Comparison of ENCODE assay signal across 10 cellular contexts in the genomic region with DNA sequence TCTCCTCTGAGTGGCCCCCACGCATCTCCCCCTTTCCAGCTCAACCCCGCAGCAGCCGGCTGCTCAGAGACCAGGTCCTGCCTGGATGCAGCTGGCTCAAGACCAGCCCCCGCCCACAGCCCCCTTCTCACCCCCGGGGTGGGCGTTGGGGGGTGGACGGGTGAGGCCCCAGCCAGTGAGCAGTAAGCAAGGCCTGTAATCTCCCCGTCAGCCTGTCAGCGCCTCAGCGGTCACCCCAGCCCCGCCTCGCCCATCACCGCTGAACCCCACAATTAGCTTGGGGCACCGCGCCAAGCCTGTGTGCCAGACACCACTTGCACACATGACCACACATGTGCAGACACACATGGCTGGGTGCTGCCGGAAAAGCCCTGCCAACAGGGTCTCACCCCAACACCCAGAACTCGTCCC. TPM values are rescaled to one million over a fixed set of nuclear protein-coding genes. Genes with fewer than 3 reads are reported as not detected.
DNase-seq lines count a peak whose midpoint lies in the region; ATAC-seq and TF ChIP-seq lines count a peak whose summit lies in the region.
"Had no signal": no experiment of that assay in that cellular context is flagged by ENCODE, and none has a peak within 500 bp of the region (broad histone marks: within the 10 kb centered on the region; RNA-seq: fewer than 3 reads in every experiment).

No MANE protein-coding gene starts in this region.

- H3K9me3 ChIP-seq in RWPE2 (ENCODE audit: severe bottlenecking), result no peaks in the 10 kb centered on the region
- H3K9me3 ChIP-seq in smooth muscle cell (replicated peaks; ENCODE audit: low read depth), result no peaks in the 10 kb centered on the region

- POLR2A ChIA-PET in activated CD8-positive, alpha-beta T cell treated with anti-CD3 and anti-CD28 coated beads, Interleukin-2, amount 10 ng/mL, durations not matched to agents 7 days and 5 days (lab: Charles Lee), result interaction anchor here (1.1 to 3.8 kb wide), 2 partner anchors 8 to 13 kb away, joined by 4 to 23 read pairs; no protein-coding TSS in a partner anchor

- H3K9me3 Mint-ChIP-seq in activated CD8-positive, alpha-beta T cell treated with anti-CD3 and anti-CD28 coated beads, Interleukin-2, amount 10 ng/mL, durations not matched to agents 7 days and 5 days (ENCODE audit: insufficient read depth), result no peaks in the 10 kb centered on the region

- H3K4me1 Mint-ChIP-seq in activated CD8-positive, alpha-beta T cell treated with anti-CD3 and anti-CD28 coated beads, Interleukin-2, amount 10 ng/mL, durations not matched to agents 7 days and 5 days (ENCODE audit: low read depth), result peaks cover 31% of the 10 kb centered on the region

- TF ChIP-seq CTCF in GM12865 (IDR thresholded peaks at IDR 0.05; ENCODE audit: insufficient read depth, low read depth, low read length, missing control alignments) (no peak), RWPE2 (IDR thresholded peaks at IDR 0.05; ENCODE audit: poor library complexity, severe bottlenecking) (no peak), fibroblast of villous mesenchyme (IDR thresholded peaks at IDR 0.05; ENCODE audit: insufficient read depth, low read depth, low read length) (no peak), smooth muscle cell (IDR thresholded peaks at IDR 0.05; ENCODE audit: borderline replicate concordance, insufficient read depth, poor library complexity, severe bottlenecking) (no peak)

- peaks cover 2% of the 10 kb centered on the region for H3K27me3 Mint-ChIP-seq in activated CD8-positive, alpha-beta T cell treated with anti-CD3 and anti-CD28 coated beads, Interleukin-2, amount 10 ng/mL, durations not matched to agents 7 days and 5 days (ENCODE audit: low read depth)

- H3K36me3 Mint-ChIP-seq in activated CD8-positive, alpha-beta T cell treated with anti-CD3 and anti-CD28 coated beads, Interleukin-2, amount 10 ng/mL, durations not matched to agents 7 days and 5 days (ENCODE audit: low read depth), result no peaks in the 10 kb centered on the region

- H3K36me3 ChIP-seq in RWPE2 (ENCODE audit: low read depth) (peaks cover 20% of the 10 kb centered on the region), smooth muscle cell (ENCODE audit: low read depth) (no peaks in the 10 kb centered on the region)

- H3K9ac ChIP-seq in smooth muscle cell (ENCODE audit: low read depth), result peak overlapping the region; percentile 15

- H3K4me3 ChIP-seq in GM12865 (ENCODE audit: low read depth, low read length) (no peak overlapping the region), RWPE2 (ENCODE audit: severe bottlenecking) (no peak overlapping the region), fibroblast of villous mesenchyme (ENCODE audit: low read depth, low read length) (peak overlapping the region; percentile 6), smooth muscle cell (no peak overlapping the region)

- no peak overlapping the region for H2AFZ ChIP-seq in smooth muscle cell (ENCODE audit: low read depth)

- H3K4me2 ChIP-seq in smooth muscle cell, result peak overlapping the region; percentile 100

- peaks cover 87% of the 10 kb centered on the region for H4K20me1 ChIP-seq in smooth muscle cell (ENCODE audit: low read depth)

- peaks cover 98% of the 10 kb centered on the region for H3K79me2 ChIP-seq in smooth muscle cell (ENCODE audit: low read depth)

- H3K4me3 Mint-ChIP-seq in activated CD8-positive, alpha-beta T cell treated with anti-CD3 and anti-CD28 coated beads, Interleukin-2, amount 10 ng/mL, durations not matched to agents 7 days and 5 days, result no peak overlapping the region
- H3K4me3 Mint-ChIP-seq: activated CD4-positive, alpha-beta T cell treated with anti-CD3 and anti-CD28 coated beads for 36 hours had no signal

- H3K27ac Mint-ChIP-seq in activated CD8-positive, alpha-beta T cell treated with anti-CD3 and anti-CD28 coated beads, Interleukin-2, amount 10 ng/mL, durations not matched to agents 7 days and 5 days, result no peak overlapping the region
- H3K27ac Mint-ChIP-seq: activated CD4-positive, alpha-beta T cell treated with anti-CD3 and anti-CD28 coated beads for 36 hours had no signal

- H3K27ac ChIP-seq in RWPE2 (ENCODE audit: poor library complexity, severe bottlenecking), result peak overlapping the region; percentile 99
- H3K27ac ChIP-seq in smooth muscle cell (ENCODE audit: low read depth), result peak overlapping the region; percentile 96

- peaks cover 50% of the 10 kb centered on the region for H3K4me1 ChIP-seq in RWPE2 (ENCODE audit: insufficient read depth, poor library complexity, severe bottlenecking)
- H3K4me1 ChIP-seq in smooth muscle cell (ENCODE audit: low read depth), result peaks cover 56% of the 10 kb centered on the region

- CTCF ChIA-PET in activated CD8-positive, alpha-beta T cell treated with anti-CD3 and anti-CD28 coated beads, Interleukin-2, amount 10 ng/mL, durations not matched to agents 7 days and 5 days (lab: Charles Lee), result no interaction called here

- ATAC-seq in RWPE2 (ENCODE audit: low read depth) (no peak), GM21723 (IDR thresholded peaks at IDR 0.05; ENCODE audit: unreplicated experiment) (no peak), HG03460 (IDR thresholded peaks at IDR 0.05; ENCODE audit: unreplicated experiment) (no peak)
- ATAC-seq in activated CD8-positive, alpha-beta T cell treated with anti-CD3 and anti-CD28 coated beads, Interleukin-2, amount 10 ng/mL, durations not matched to agents 7 days and 5 days, result no peak
- ATAC-seq: activated CD4-positive, alpha-beta T cell treated with anti-CD3 and anti-CD28 coated beads for 36 hours had no signal

- 74% methylated on average over 12 of the region's 17 CpGs for WGBS in smooth muscle cell (ENCODE audit: low lambda C conversion rate)

- no peaks in the 10 kb centered on the region for H3K27me3 ChIP-seq in RWPE2 (ENCODE audit: insufficient read depth, poor library complexity, severe bottlenecking)
- no peaks in the 10 kb centered on the region for H3K27me3 ChIP-seq in smooth muscle cell (ENCODE audit: low read depth)

- peak; percentile 42 for DNase-seq in GM12865 (ENCODE audit: low read depth)
- DNase-seq in RWPE2 (ENCODE audit: low spot score), result no peak
- DNase-seq in fibroblast of villous mesenchyme (ENCODE audit: low read depth), result no peak
- DNase-seq in smooth muscle cell (lab: John Stamatoyannopoulos, UW; ENCODE audit: unreplicated experiment), result no peak
- DNase-seq in activated CD8-positive, alpha-beta T cell treated with anti-CD3 and anti-CD28 coated beads, Interleukin-2, amount 10 ng/mL, durations not matched to agents 7 days and 5 days, result no peak
- DNase-seq in effector CD8-positive, alpha-beta T cell (lab: John Stamatoyannopoulos, UW), result no peak
- DNase-seq: activated CD4-positive, alpha-beta T cell treated with anti-CD3 and anti-CD28 coated beads for 36 hours; Kasumi-1 had no signal

- peaks cover 29% of the 10 kb centered on the region for H3F3A ChIP-seq in smooth muscle cell (ENCODE audit: low read depth)

RNA-seq across cellular contexts. Expression of a gene that starts 5.9 kb away (rescaled TPM):
- 148 and 168 TPM in 2 replicates for total RNA-seq in fibroblast of villous mesenchyme
- total RNA-seq in smooth muscle cell, result 183 and 195 TPM in 2 replicates
- polyA plus RNA-seq in smooth muscle cell, result 210 and 249 TPM in 2 replicates
- 10 to 100 TPM; 48.4 to 49.9 TPM for total RNA-seq in activated CD8-positive, alpha-beta T cell treated with anti-CD3 and anti-CD28 coated beads, Interleukin-2, amount 10 ng/mL, durations not matched to agents 7 days and 5 days

RNA-seq across cellular contexts. Expression of a gene that starts 25.2 kb away (rescaled TPM):
- total RNA-seq in fibroblast of villous mesenchyme (2.3 and 2.6 TPM in 2 replicates), smooth muscle cell (2.4 and 3.1 TPM in 2 replicates)
- polyA plus RNA-seq in smooth muscle cell, result 7.8 and 10.1 TPM in 2 replicates
- 1 to 10 TPM; 6.0 to 7.0 TPM for total RNA-seq in activated CD8-positive, alpha-beta T cell treated with anti-CD3 and anti-CD28 coated beads, Interleukin-2, amount 10 ng/mL, durations not matched to agents 7 days and 5 days

RNA-seq across cellular contexts. Expression of a gene that starts 31.4 kb away (rescaled TPM):
- total RNA-seq in fibroblast of villous mesenchyme, result 6.5 and 6.8 TPM in 2 replicates
- total RNA-seq in smooth muscle cell, result 2.8 and 4.2 TPM in 2 replicates
- polyA plus RNA-seq in smooth muscle cell, result 0.65 and 1.4 TPM in 2 replicates
- 10 to 100 TPM; 10.4 to 11.8 TPM for total RNA-seq in activated CD8-positive, alpha-beta T cell treated with anti-CD3 and anti-CD28 coated beads, Interleukin-2, amount 10 ng/mL, durations not matched to agents 7 days and 5 days

RNA-seq across cellular contexts. Expression of a gene that starts 40.1 kb away (rescaled TPM):
- 39.3 and 42.7 TPM in 2 replicates for total RNA-seq in fibroblast of villous mesenchyme
- total RNA-seq in smooth muscle cell, result 9.5 and 14.9 TPM in 2 replicates
- polyA plus RNA-seq in smooth muscle cell, result 26.2 and 27.8 TPM in 2 replicates
- 1 to 10 TPM; 4.8 to 5.3 TPM for total RNA-seq in activated CD8-positive, alpha-beta T cell treated with anti-CD3 and anti-CD28 coated beads, Interleukin-2, amount 10 ng/mL, durations not matched to agents 7 days and 5 days

RNA-seq across cellular contexts. Expression of a gene that starts 41.5 kb away (rescaled TPM):
- 54.0 and 62.2 TPM in 2 replicates for total RNA-seq in fibroblast of villous mesenchyme
- 24.6 and 30.7 TPM in 2 replicates for total RNA-seq in smooth muscle cell
- 31.6 and 36.3 TPM in 2 replicates for polyA plus RNA-seq in smooth muscle cell
- 10 to 100 TPM; 62.1 to 64.9 TPM for total RNA-seq in activated CD8-positive, alpha-beta T cell treated with anti-CD3 and anti-CD28 coated beads, Interleukin-2, amount 10 ng/mL, durations not matched to agents 7 days and 5 days
